In genomic region chr1:162697140-162697895, GRCh38 we compare ENCODE assay signal across 11 cellular contexts.
DNase-seq lines count a peak whose midpoint lies in the region; ATAC-seq, FAIRE-seq and TF ChIP-seq lines count a peak whose summit lies in the region.
"Had no signal": no experiment of that assay in that cellular context is flagged by ENCODE, and none has a peak within 500 bp of the region (broad histone marks: within the 10 kb centered on the region; RNA-seq: fewer than 3 reads in every experiment).

No MANE protein-coding gene starts in this region.

- no peak overlapping the region for H2AFZ ChIP-seq in astrocyte (ENCODE audit: low read depth, low read length)

- H3K9ac ChIP-seq in astrocyte (ENCODE audit: low read length), result no peak overlapping the region

- H3K27ac Mint-ChIP-seq in astrocyte (ENCODE audit: unreplicated experiment) (peak overlapping the region; percentile 27), mesothelial cell of epicardium (peak overlapping the region; percentile 90), T-helper 17 cell (no peak overlapping the region)
- H3K27ac Mint-ChIP-seq in activated naive CD4-positive, alpha-beta T cell treated with anti-CD3 and anti-CD28 coated beads, Interleukin-2, amount 10 ng/mL, durations not matched to agents 7 days and 5 days, result no peak overlapping the region

- FAIRE-seq in astrocyte (lab: Jason Lieb, UNC), result no peak

- H3K4me3 Mint-ChIP-seq in astrocyte (ENCODE audit: unreplicated experiment), result no peak overlapping the region
- no peak overlapping the region for H3K4me3 Mint-ChIP-seq in mesothelial cell of epicardium
- no peak overlapping the region for H3K4me3 Mint-ChIP-seq in T-helper 17 cell
- H3K4me3 Mint-ChIP-seq in activated naive CD4-positive, alpha-beta T cell treated with anti-CD3 and anti-CD28 coated beads, Interleukin-2, amount 10 ng/mL, durations not matched to agents 7 days and 5 days, result no peak overlapping the region

- H3K36me3 ChIP-seq in left ventricle myocardium inferior, result no peaks in the 10 kb centered on the region
- no peaks in the 10 kb centered on the region for H3K36me3 ChIP-seq in astrocyte (ENCODE audit: insufficient read depth, low read length)
- H3K36me3 ChIP-seq in uterus, result no peaks in the 10 kb centered on the region
- H3K36me3 ChIP-seq: upper lobe of right lung had no signal

- H3K27ac ChIP-seq in left ventricle myocardium inferior (replicated peaks), result peak overlapping the region; percentile 86
- H3K27ac ChIP-seq in astrocyte (ENCODE audit: low read depth, low read length), result no peak overlapping the region
- H3K27ac ChIP-seq in uterus, result peak overlapping the region; percentile 82 to 84

- peaks cover 34% of the 10 kb centered on the region for H4K20me1 ChIP-seq in astrocyte (ENCODE audit: insufficient read depth, low read length)

- H3K9me3 Mint-ChIP-seq in astrocyte (ENCODE audit: unreplicated experiment) (no peaks in the 10 kb centered on the region), mesothelial cell of epicardium (no peaks in the 10 kb centered on the region)
- no peaks in the 10 kb centered on the region for H3K9me3 Mint-ChIP-seq in activated naive CD4-positive, alpha-beta T cell treated with anti-CD3 and anti-CD28 coated beads, Interleukin-2, amount 10 ng/mL, durations not matched to agents 7 days and 5 days

- no peak for DNase-seq in left ventricle myocardium inferior
- no peak for DNase-seq in cardiac septum (ENCODE audit: low spot score)
- no peak for DNase-seq in astrocyte (ENCODE audit: low read depth)
- DNase-seq in mesothelial cell of epicardium (ENCODE audit: low spot score in 2 of 2, unreplicated experiment in 2 of 2), result no peak
- DNase-seq in uterus, result no peak
- DNase-seq in T-helper 17 cell, result no peak
- DNase-seq in activated naive CD4-positive, alpha-beta T cell treated with anti-CD3 and anti-CD28 coated beads, Interleukin-2, amount 10 ng/mL, durations not matched to agents 7 days and 5 days, result no peak
- DNase-seq: activated naive CD4-positive, alpha-beta T cell treated with Interleukin-2 at 50 U/mL for 16 hours; occipital lobe; upper lobe of right lung had no signal

- H3K27me3 Mint-ChIP-seq in astrocyte (ENCODE audit: low read depth, unreplicated experiment), result no peaks in the 10 kb centered on the region
- H3K27me3 Mint-ChIP-seq in mesothelial cell of epicardium (ENCODE audit: low read depth), result no peaks in the 10 kb centered on the region
- peaks cover 22% of the 10 kb centered on the region for H3K27me3 Mint-ChIP-seq in T-helper 17 cell
- peaks cover 3% of the 10 kb centered on the region for H3K27me3 Mint-ChIP-seq in activated naive CD4-positive, alpha-beta T cell treated with anti-CD3 and anti-CD28 coated beads, Interleukin-2, amount 10 ng/mL, durations not matched to agents 7 days and 5 days

- intact Hi-C loops in left ventricle myocardium inferior (cut with micrococcal nuclease), result no loop called here
- intact Hi-C loops in cardiac septum (cut with DNase I), result loop anchor here (5.0 kb wide), 1 partner anchor 65 kb away; the partner anchor contains the start of gene DDR2
- intact Hi-C loops in uterus (cut with DNase I; ENCODE audit: low total_unique reads), result no loop called here

- no peaks in the 10 kb centered on the region for H3K9me3 ChIP-seq in left ventricle myocardium inferior (replicated peaks)
- H3K9me3 ChIP-seq in astrocyte (ENCODE audit: insufficient read depth, low read depth, low read length), result no peaks in the 10 kb centered on the region
- H3K9me3 ChIP-seq in uterus, result no peaks in the 10 kb centered on the region
- H3K9me3 ChIP-seq in T-helper 17 cell (ENCODE audit: control insufficient read depth, low read length, poor library complexity, severe bottlenecking), result no peaks in the 10 kb centered on the region
- H3K9me3 ChIP-seq: upper lobe of right lung had no signal

- H3K79me2 ChIP-seq in astrocyte (ENCODE audit: insufficient read depth, low read length), result peaks cover 28% of the 10 kb centered on the region

- H3K36me3 Mint-ChIP-seq in astrocyte (ENCODE audit: low read depth, unreplicated experiment) (peaks cover 3% of the 10 kb centered on the region), mesothelial cell of epicardium (no peaks in the 10 kb centered on the region), T-helper 17 cell (ENCODE audit: low read depth) (no peaks in the 10 kb centered on the region)
- no peaks in the 10 kb centered on the region for H3K36me3 Mint-ChIP-seq in activated naive CD4-positive, alpha-beta T cell treated with anti-CD3 and anti-CD28 coated beads, Interleukin-2, amount 10 ng/mL, durations not matched to agents 7 days and 5 days

- H3K4me1 ChIP-seq in left ventricle myocardium inferior, result peaks cover 85% of the 10 kb centered on the region
- peaks cover 11% of the 10 kb centered on the region for H3K4me1 ChIP-seq in astrocyte (ENCODE audit: insufficient read depth, low read length)
- H3K4me1 ChIP-seq in uterus, result peaks cover 7 to 21% of the 10 kb centered on the region in 2 donors

- no peak overlapping the region for H3K4me2 ChIP-seq in astrocyte (ENCODE audit: low read length)

- H3K27me3 ChIP-seq in left ventricle myocardium inferior (ENCODE audit: low read depth) (no peaks in the 10 kb centered on the region), astrocyte (ENCODE audit: insufficient read depth, low read length) (no peaks in the 10 kb centered on the region), uterus (no peaks in the 10 kb centered on the region)
- H3K27me3 ChIP-seq: upper lobe of right lung had no signal

- no peak for TF ChIP-seq CTCF in left ventricle myocardium inferior (IDR thresholded peaks at IDR 0.05; ENCODE audit: borderline replicate concordance)
- TF ChIP-seq CTCF in astrocyte (IDR thresholded peaks at IDR 0.05; ENCODE audit: insufficient read depth, low read depth, low read length), result no peak
- no peak for TF ChIP-seq CTCF in mesothelial cell of epicardium (IDR thresholded peaks at IDR 0.05; ENCODE audit: unreplicated experiment)
- no peak for TF ChIP-seq CTCF in uterus (IDR thresholded peaks at IDR 0.05)

- no peak for ATAC-seq in GM21526 (IDR thresholded peaks at IDR 0.05; ENCODE audit: low FRiP score, unreplicated experiment)
- ATAC-seq in T-helper 17 cell, result no peak

- H3K4me3 ChIP-seq in left ventricle myocardium inferior, result no peak overlapping the region
- no peak overlapping the region for H3K4me3 ChIP-seq in astrocyte (ENCODE audit: insufficient read depth, low read depth, low read length)
- no peak overlapping the region for H3K4me3 ChIP-seq in uterus
- H3K4me3 ChIP-seq: upper lobe of right lung had no signal

- no peak for TF ChIP-seq POLR2A in uterus (IDR thresholded peaks at IDR 0.05)

- H3K4me1 Mint-ChIP-seq in astrocyte (ENCODE audit: low read depth, unreplicated experiment) (peaks cover 13% of the 10 kb centered on the region), mesothelial cell of epicardium (peaks cover 25% of the 10 kb centered on the region), T-helper 17 cell (no peaks in the 10 kb centered on the region)
- no peaks in the 10 kb centered on the region for H3K4me1 Mint-ChIP-seq in activated naive CD4-positive, alpha-beta T cell treated with anti-CD3 and anti-CD28 coated beads, Interleukin-2, amount 10 ng/mL, durations not matched to agents 7 days and 5 days

- CTCF ChIA-PET in activated naive CD4-positive, alpha-beta T cell treated with anti-CD3 and anti-CD28 coated beads, Interleukin-2, amount 10 ng/mL, durations not matched to agents 7 days and 5 days (lab: Charles Lee), result no interaction called here

Comparison
In these comparisons a context has a peak if more than half of its experiments do, and no peak if none do; other contexts are left out.
1. H3K27ac Mint-ChIP-seq: peak in astrocyte (single experiment) and mesothelial cell of epicardium (single experiment); none in T-helper 17 cell (single experiment) and activated naive CD4-positive, alpha-beta T cell treated with anti-CD3 and anti-CD28 coated beads, Interleukin-2, amount 10 ng/mL, durations not matched to agents 7 days and 5 days (single experiment).